In the genomic region with DNA sequence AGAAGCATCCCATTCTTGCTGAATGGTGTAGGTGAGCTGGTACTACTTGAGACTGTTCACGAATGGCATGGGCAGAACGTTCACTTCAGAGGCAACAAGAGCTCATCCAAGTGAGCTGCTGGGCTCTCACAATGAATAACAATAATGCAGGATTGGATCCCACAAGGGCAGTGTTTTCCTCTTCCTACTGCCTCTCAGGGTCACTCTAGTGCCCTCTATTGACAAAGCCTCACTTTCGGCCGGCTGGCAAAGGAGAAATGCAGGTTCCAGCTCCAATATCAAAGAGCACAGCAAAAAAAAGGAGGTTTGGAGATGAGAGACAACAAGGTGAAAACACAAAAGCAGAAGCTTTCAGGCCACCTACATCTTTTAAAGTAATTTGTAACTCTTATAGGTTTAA, we compare ENCODE assay signal across 9 cellular contexts.
DNase-seq lines count a peak whose midpoint lies in the region; ATAC-seq, FAIRE-seq and TF ChIP-seq lines count a peak whose summit lies in the region.
"Had no signal": no experiment of that assay in that cellular context is flagged by ENCODE, and none has a peak within 500 bp of the region (broad histone marks: within the 10 kb centered on the region; RNA-seq: fewer than 3 reads in every experiment).

No MANE protein-coding gene starts in this region.

- peaks cover 1% of the 10 kb centered on the region for H3K27me3 Mint-ChIP-seq in glutamatergic neuron (ENCODE audit: unreplicated experiment)
- H3K27me3 Mint-ChIP-seq in T-helper 2 cell treated with Interferon-gamma antibody and Interleukin-4, amounts not matched to agents 5 μg/mL and 100 μg/mL, for 36 hours (ENCODE audit: low read depth), result no peaks in the 10 kb centered on the region

- no peaks in the 10 kb centered on the region for H3K79me2 ChIP-seq in OCI-LY3 (ENCODE audit: low read length)

- H3K4me3 ChIP-seq in OCI-LY3 (ENCODE audit: low read length), result no peak overlapping the region

- H4K20me1 ChIP-seq in OCI-LY3 (ENCODE audit: insufficient read depth, low read length), result no peaks in the 10 kb centered on the region

- H2AFZ ChIP-seq in OCI-LY3 (ENCODE audit: low read depth, low read length), result no peak overlapping the region

- H3K4me1 Mint-ChIP-seq in glutamatergic neuron (ENCODE audit: low read depth, unreplicated experiment), result no peaks in the 10 kb centered on the region
- no peaks in the 10 kb centered on the region for H3K4me1 Mint-ChIP-seq in T-helper 2 cell treated with Interferon-gamma antibody and Interleukin-4, amounts not matched to agents 5 μg/mL and 100 μg/mL, for 36 hours (ENCODE audit: low read depth)

- H3K27ac Mint-ChIP-seq in glutamatergic neuron (ENCODE audit: unreplicated experiment), result no peak overlapping the region
- H3K27ac Mint-ChIP-seq in T-helper 2 cell treated with Interferon-gamma antibody and Interleukin-4, amounts not matched to agents 5 μg/mL and 100 μg/mL, for 36 hours, result no peak overlapping the region

- no peak for FAIRE-seq in RCC 7860 (lab: Jason Lieb, UNC)
- FAIRE-seq: TTC549 had no signal

- no peak overlapping the region for H3K4me3 Mint-ChIP-seq in glutamatergic neuron (ENCODE audit: unreplicated experiment)
- no peak overlapping the region for H3K4me3 Mint-ChIP-seq in T-helper 2 cell treated with Interferon-gamma antibody and Interleukin-4, amounts not matched to agents 5 μg/mL and 100 μg/mL, for 36 hours

- DNase-seq in ACHN, result peak; percentile 62
- no peak for DNase-seq in GM13977 (ENCODE audit: low spot score)
- peak; percentile 58 for DNase-seq in glutamatergic neuron
- DNase-seq in NCI-H2227 treated with DMSO at 0.1 percent for 48 hours (lab: John Stamatoyannopoulos, UW), result no peak
- no peak for DNase-seq in T-helper 2 cell treated with Interferon-gamma antibody and Interleukin-4, amounts not matched to agents 5 μg/mL and 100 μg/mL, for 36 hours (ENCODE audit: low spot score)
- no peak for DNase-seq in RCC 7860 (ENCODE audit: low spot score)

- no peak for ATAC-seq in HG03045 (IDR thresholded peaks at IDR 0.05; ENCODE audit: unreplicated experiment)

- in situ Hi-C loops in ACHN (cut with HindIII; ENCODE audit: low pct_ligation_motif_present, low pct_unique_long_range_greater_than_20kb, low sequenced_read_pairs), result no loop called here
- in situ Hi-C loops in GM13977 (cut with MboI; ENCODE audit: low pct_unique_long_range_greater_than_20kb, low sequenced_read_pairs, unreplicated experiment), result no loop called here

- no peak overlapping the region for H3K27ac ChIP-seq in OCI-LY3 (ENCODE audit: low read length)

- H3K4me1 ChIP-seq in OCI-LY3 (ENCODE audit: low read length), result no peaks in the 10 kb centered on the region

- H3K36me3 ChIP-seq in OCI-LY3 (replicated peaks; ENCODE audit: low read depth, low read length), result no peaks in the 10 kb centered on the region

- H3K4me2 ChIP-seq in OCI-LY3 (ENCODE audit: low read length), result no peak overlapping the region

- H3K9me3 Mint-ChIP-seq in glutamatergic neuron (ENCODE audit: unreplicated experiment), result no peaks in the 10 kb centered on the region
- no peaks in the 10 kb centered on the region for H3K9me3 Mint-ChIP-seq in T-helper 2 cell treated with Interferon-gamma antibody and Interleukin-4, amounts not matched to agents 5 μg/mL and 100 μg/mL, for 36 hours

- TF ChIP-seq CTCF in GM13977 (IDR thresholded peaks at IDR 0.05; ENCODE audit: extremely low read depth, insufficient read depth, missing control alignments), result peak; percentile 48
- TF ChIP-seq CTCF in OCI-LY3 (IDR thresholded peaks at IDR 0.05; ENCODE audit: low read depth, low read length), result peak; percentile 59
- no peak for TF ChIP-seq CTCF in glutamatergic neuron (IDR thresholded peaks at IDR 0.05; ENCODE audit: partially characterized antibody, unreplicated experiment)

- H3K36me3 Mint-ChIP-seq in glutamatergic neuron (ENCODE audit: unreplicated experiment), result no peaks in the 10 kb centered on the region
- H3K36me3 Mint-ChIP-seq in T-helper 2 cell treated with Interferon-gamma antibody and Interleukin-4, amounts not matched to agents 5 μg/mL and 100 μg/mL, for 36 hours (ENCODE audit: low read depth), result no peaks in the 10 kb centered on the region

- H3K9me3 ChIP-seq in OCI-LY3 (ENCODE audit: insufficient read depth, low read length), result no peaks in the 10 kb centered on the region

- no peaks in the 10 kb centered on the region for H3K27me3 ChIP-seq in OCI-LY3 (ENCODE audit: low read depth, low read length)

- no peak overlapping the region for H3K9ac ChIP-seq in OCI-LY3 (ENCODE audit: low read length)

Comparison
In these comparisons a context has a peak if more than half of its experiments do, and no peak if none do; other contexts are left out.
1. DNase-seq: peak in ACHN (single experiment) and glutamatergic neuron (single experiment); none in GM13977 (single experiment), NCI-H2227 treated with DMSO at 0.1 percent for 48 hours (single experiment), T-helper 2 cell treated with Interferon-gamma antibody and Interleukin-4, amounts not matched to agents 5 μg/mL and 100 μg/mL, for 36 hours (single experiment) and RCC 7860 (single experiment).